In genomic region chr20:36145877-36146707, GRCh38 we compare ENCODE assay signal across 1 cellular context.
TF ChIP-seq lines count a peak whose summit lies in the region.

No MANE protein-coding gene starts in this region.

TF ChIP-seq in HepG2, 621 proteins besides CTCF, POLR2A, EP300 and RAD21 (continued from another document):
- TF ChIP-seq ZBTB4 (CRISPR knock-in tag; IDR thresholded peaks at IDR 0.05; ENCODE audit: borderline replicate concordance) (0 out of 2 replicates have a peak, but pooled peaks have one; percentile 36), FOXA1 (IDR thresholded peaks at IDR 0.05) (no peak), FOXA1 (CRISPR knock-in tag; IDR thresholded peaks at IDR 0.05) (peak; percentile 86), ISX (CRISPR knock-in tag; conservative IDR thresholded peaks at IDR 0.05) (no peak), TEAD3 (CRISPR knock-in tag; optimal IDR thresholded peaks at IDR 0.05; ENCODE audit: borderline replicate concordance) (peak; percentile 50), ZNF737 (CRISPR knock-in tag; IDR thresholded peaks at IDR 0.05; ENCODE audit: borderline replicate concordance) (0 out of 2 replicates have a peak, but pooled peaks have one; percentile 44), NRL (CRISPR knock-in tag; IDR thresholded peaks at IDR 0.05; ENCODE audit: borderline replicate concordance) (peak; percentile 31; the same call in 1 of the 2 replicates), TBX2 (CRISPR knock-in tag; IDR thresholded peaks at IDR 0.05; ENCODE audit: borderline replicate concordance) (peak; percentile 41; the same call in 1 of the 2 replicates), HDAC2 (CRISPR knock-in tag; IDR thresholded peaks at IDR 0.05) (0 out of 2 replicates have a peak, but pooled peaks have one; percentile 20), HNF1B (CRISPR knock-in tag; IDR thresholded peaks at IDR 0.05) (peak; percentile 34; the same call in 1 of the 2 replicates), ZNF205 (CRISPR knock-in tag; IDR thresholded peaks at IDR 0.05) (0 out of 2 replicates have a peak, but pooled peaks have one; percentile 7), PAX8 (CRISPR knock-in tag; IDR thresholded peaks at IDR 0.05; ENCODE audit: borderline replicate concordance) (peak; percentile 87; the same call in 1 of the 2 replicates), DPF2 (CRISPR knock-in tag; IDR thresholded peaks at IDR 0.05; ENCODE audit: borderline replicate concordance, low read depth) (no peak), FOXP4 (CRISPR knock-in tag; IDR thresholded peaks at IDR 0.05) (peak; percentile 24; the same call in 1 of the 2 replicates), NFKB2 (CRISPR knock-in tag; IDR thresholded peaks at IDR 0.05; ENCODE audit: borderline replicate concordance) (peak; percentile 51; the same call in 1 of the 2 replicates)
TF ChIP-seq in HepG2: peak in this region for 58.
